In genomic region chr15:39580630-39581500, GRCh38 we compare ENCODE assay signal across 1 cellular context.
TF ChIP-seq lines count a peak whose summit lies in the region.

TSS of gene THBS1 (plus strand) at chr15:39581079. CDS start at chr15:39581858, 779 bp downstream.

TF ChIP-seq in HepG2, 621 proteins besides CTCF, POLR2A, EP300 and RAD21 (continued from another document and continues in another):
- TF ChIP-seq AHR (CRISPR knock-in tag; IDR thresholded peaks at IDR 0.05), result peak; percentile 21; the same call in 1 of the 2 replicates
- TF ChIP-seq HDAC2 (CRISPR knock-in tag; IDR thresholded peaks at IDR 0.05), result peak; percentile 15
- TF ChIP-seq ZNF761 (CRISPR knock-in tag; conservative IDR thresholded peaks at IDR 0.05), result peak; percentile 67
- no peak for TF ChIP-seq ARID5B (CRISPR knock-in tag; IDR thresholded peaks at IDR 0.05)
- no peak for TF ChIP-seq HES4 (CRISPR knock-in tag; IDR thresholded peaks at IDR 0.05; ENCODE audit: borderline replicate concordance)
- 0 out of 2 replicates have a peak, but pooled peaks have one; percentile 16 for TF ChIP-seq ZNF44 (CRISPR knock-in tag; IDR thresholded peaks at IDR 0.05)
- peak; percentile 73 for TF ChIP-seq POGK (CRISPR knock-in tag; conservative IDR thresholded peaks at IDR 0.05)
- TF ChIP-seq POLR2AphosphoS2 (IDR thresholded peaks at IDR 0.05; ENCODE audit: low read depth, low read length), result no peak
- TF ChIP-seq ZNF589 (CRISPR knock-in tag; conservative IDR thresholded peaks at IDR 0.05), result 0 out of 2 replicates have a peak, but pooled peaks have one; percentile 44
- 0 out of 2 replicates have a peak, but pooled peaks have one; percentile 53 for TF ChIP-seq ATF2 (CRISPR knock-in tag; IDR thresholded peaks at IDR 0.05)
- TF ChIP-seq ZFYVE20 (CRISPR knock-in tag; IDR thresholded peaks at IDR 0.05; ENCODE audit: borderline replicate concordance, low read depth), result no peak; the same call in 1 of the 2 replicates
- TF ChIP-seq MLXIP (CRISPR knock-in tag; IDR thresholded peaks at IDR 0.05; ENCODE audit: borderline replicate concordance), result no peak
- no peak for TF ChIP-seq ZNF703 (CRISPR knock-in tag; IDR thresholded peaks at IDR 0.05; ENCODE audit: borderline replicate concordance)
- 0 out of 2 replicates have a peak, but pooled peaks have one; percentile 28 for TF ChIP-seq SMAD1 (CRISPR knock-in tag; IDR thresholded peaks at IDR 0.05; ENCODE audit: borderline replicate concordance, low read depth)
- no peak for TF ChIP-seq HNF1A (IDR thresholded peaks at IDR 0.05; ENCODE audit: low read depth)
- peak; percentile 43; the same call in 1 of the 2 replicates for TF ChIP-seq HNF1A (CRISPR knock-in tag; IDR thresholded peaks at IDR 0.05; ENCODE audit: borderline replicate concordance)
- peak; percentile 23; the same call in 1 of the 2 replicates for TF ChIP-seq ZNF414 (CRISPR knock-in tag; IDR thresholded peaks at IDR 0.05)
- peak; percentile 82 for TF ChIP-seq NFYB (CRISPR knock-in tag; IDR thresholded peaks at IDR 0.05)
- TF ChIP-seq FOSL1 (CRISPR knock-in tag; IDR thresholded peaks at IDR 0.05; ENCODE audit: borderline replicate concordance), result no peak
- TF ChIP-seq TCF12 (IDR thresholded peaks at IDR 0.05), result no peak
- TF ChIP-seq TCF12 (CRISPR knock-in tag; IDR thresholded peaks at IDR 0.05), result no peak
- TF ChIP-seq CBX1 (IDR thresholded peaks at IDR 0.05; ENCODE audit: low read depth), result peak; percentile 71
- TF ChIP-seq NCOA2 (CRISPR knock-in tag; IDR thresholded peaks at IDR 0.05), result 0 out of 2 replicates have a peak, but pooled peaks have one; percentile 25
- peak; percentile 32; the same call in 1 of the 2 replicates for TF ChIP-seq CBFB (CRISPR knock-in tag; IDR thresholded peaks at IDR 0.05)
- 0 out of 2 replicates have a peak, but pooled peaks have one; percentile 17 for TF ChIP-seq SNAI1 (CRISPR knock-in tag; IDR thresholded peaks at IDR 0.05; ENCODE audit: borderline replicate concordance)
- peak; percentile 61 for TF ChIP-seq SAP130 (CRISPR knock-in tag; IDR thresholded peaks at IDR 0.05; ENCODE audit: low read depth)
- TF ChIP-seq AFF4 (CRISPR knock-in tag; IDR thresholded peaks at IDR 0.05), result no peak; the same call in 1 of the 2 replicates
- peak; percentile 72; the same call in 1 of the 2 replicates for TF ChIP-seq ZSCAN5A (CRISPR knock-in tag; IDR thresholded peaks at IDR 0.05; ENCODE audit: borderline replicate concordance)
